ENCODE assay signal across 15 cellular contexts in genomic region chr2:219901155-219901554, GRCh38.
DNase-seq lines count a peak whose midpoint lies in the region; ATAC-seq, FAIRE-seq and TF ChIP-seq lines count a peak whose summit lies in the region.
"Had no signal": no experiment of that assay in that cellular context is flagged by ENCODE, and none has a peak within 500 bp of the region (broad histone marks: within the 10 kb centered on the region; RNA-seq: fewer than 3 reads in every experiment).

No MANE protein-coding gene starts in this region.

- intact Hi-C loops in ovary (cut with DNase I) = no loop called here

- peaks cover 8 to 10% of the 10 kb centered on the region in 2 donors for H3K4me1 ChIP-seq in neuronal stem cell (ENCODE audit: control insufficient read depth in 2 of 2, insufficient read depth in 1 of 2, low read depth in 1 of 2, low read length in 2 of 2)
- no peaks in the 10 kb centered on the region for H3K4me1 ChIP-seq in ovary (ENCODE audit: insufficient read depth)

- H3K27me3 ChIP-seq in neuronal stem cell (ENCODE audit: control insufficient read depth in 3 of 3, insufficient read depth in 3 of 3, low read depth in 1 of 3, low read length in 3 of 3) (peaks cover 0 to 2% (median 2%) of the 10 kb centered on the region in 3 experiments), ovary (no peaks in the 10 kb centered on the region)

- no peak overlapping the region for H4K91ac ChIP-seq in neuronal stem cell (ENCODE audit: low read depth, low read length, poor library complexity)

- no CpG with 5 or more reads among the region's 7 CpGs for WGBS in neuronal stem cell (ENCODE audit: extremely low coverage in 2 of 2, insufficient read length in 2 of 2, insufficient replicate concordance in 1 of 2), 2 donors
- 88 to 91% (median 89%) methylated on average over 7 of the region's 7 CpGs for WGBS in ovary, 3 donors

- H3K18ac ChIP-seq in neuronal stem cell (ENCODE audit: low read length) = no peak overlapping the region

- H2AFZ ChIP-seq in neuronal stem cell (ENCODE audit: low read length) = no peak overlapping the region

- no peak overlapping the region for H3K9ac ChIP-seq in neuronal stem cell (ENCODE audit: low read depth, low read length, poor library complexity)

- H3K36me3 ChIP-seq in neuronal stem cell (replicated peaks in 1 of 2; ENCODE audit: control insufficient read depth in 2 of 2, insufficient read depth in 2 of 2, low read length in 2 of 2) (no peaks in the 10 kb centered on the region), ovary (no peaks in the 10 kb centered on the region)

- no peak overlapping the region for H3K4ac ChIP-seq in neuronal stem cell (ENCODE audit: low read length)

- H3K4me2 ChIP-seq in neuronal stem cell (ENCODE audit: insufficient read depth, low read length, poor library complexity, severe bottlenecking) = no peak overlapping the region

- no peak overlapping the region for H3K23ac ChIP-seq in neuronal stem cell (ENCODE audit: low read depth, low read length, poor library complexity)

- H2BK120ac ChIP-seq in neuronal stem cell (ENCODE audit: low read depth, low read length) = no peak overlapping the region

- no peak overlapping the region for H2AK5ac ChIP-seq in neuronal stem cell (ENCODE audit: low read depth, low read length)

- no peak overlapping the region for H3K4me3 ChIP-seq in neuronal stem cell (ENCODE audit: low read length in 2 of 2)
- no peak overlapping the region for H3K4me3 ChIP-seq in ovary

- H3K9me3 ChIP-seq in neuronal stem cell (replicated peaks in 1 of 2; ENCODE audit: control insufficient read depth in 2 of 2, insufficient read depth in 1 of 2, low read depth in 1 of 2, low read length in 2 of 2) = peaks cover 2 to 4% of the 10 kb centered on the region in 2 donors
- no peaks in the 10 kb centered on the region for H3K9me3 ChIP-seq in ovary

- no peak overlapping the region for H2BK15ac ChIP-seq in neuronal stem cell (ENCODE audit: low read length)

- DNase-seq in neuronal stem cell (ENCODE audit: low spot score) = no peak
- no peak for DNase-seq in NCI-H1694 treated with DMSO at 0.1 percent for 48 hours (lab: John Stamatoyannopoulos, UW)
- DNase-seq in H54 (ENCODE audit: insufficient read length, low spot score) = no peak
- DNase-seq in ovary = no peak
- DNase-seq: effector memory CD4-positive, alpha-beta T cell; IMR-90; mesenchymal stem cell; NCI-H1436; NCI-H524 treated with DMSO at 0.1 percent for 48 hours; occipital lobe; T-helper 17 cell had no signal

- H4K8ac ChIP-seq in neuronal stem cell (ENCODE audit: low read depth, low read length) = no peak overlapping the region

- TF ChIP-seq POLR2A in H54 (IDR thresholded peaks at IDR 0.05; ENCODE audit: low read depth, low read length) = no peak
- TF ChIP-seq POLR2A in ovary (IDR thresholded peaks at IDR 0.05) = no peak

- H3K27ac ChIP-seq in neuronal stem cell (replicated peaks; ENCODE audit: low read length) (no peak overlapping the region), ovary (no peak overlapping the region)
- H3K27ac ChIP-seq: RWPE1 had no signal

- no peaks in the 10 kb centered on the region for H3K79me1 ChIP-seq in neuronal stem cell (ENCODE audit: low read depth, low read length)

- peak; percentile 92 for ATAC-seq in GM19035 (IDR thresholded peaks at IDR 0.05; ENCODE audit: unreplicated experiment)
- ATAC-seq in HG02610 (IDR thresholded peaks at IDR 0.05; ENCODE audit: unreplicated experiment) = peak; percentile 73
- peak; percentile 63 for ATAC-seq in HG03520 (IDR thresholded peaks at IDR 0.05; ENCODE audit: unreplicated experiment)
- ATAC-seq: T-helper 17 cell had no signal

- H2BK12ac ChIP-seq in neuronal stem cell (ENCODE audit: low read length) = no peak overlapping the region

- TF ChIP-seq CTCF in ovary (IDR thresholded peaks at IDR 0.05) = no peak

- H3K14ac ChIP-seq in neuronal stem cell (ENCODE audit: low read length) = no peak overlapping the region

- no peak for TF ChIP-seq EP300 in ovary (IDR thresholded peaks at IDR 0.05)

- FAIRE-seq in H54 (lab: Jason Lieb, UNC) = no peak

- H2BK5ac ChIP-seq in neuronal stem cell (ENCODE audit: low read length) = no peak overlapping the region
